In genomic region chr12:101743724-101744472, GRCh38 we compare ENCODE assay signal across 10 cellular contexts. TPM values are rescaled to one million over a fixed set of nuclear protein-coding genes. Genes with fewer than 3 reads are reported as not detected.
DNase-seq lines count a peak whose midpoint lies in the region; ATAC-seq and FAIRE-seq lines count a peak whose summit lies in the region.
"Had no signal": no experiment of that assay in that cellular context is flagged by ENCODE, and none has a peak within 500 bp of the region (broad histone marks: within the 10 kb centered on the region; RNA-seq: fewer than 3 reads in every experiment).

No MANE protein-coding gene starts in this region.

- peak overlapping the region in 1 of 2 donors; percentile 36 for H3K9ac ChIP-seq in mucosa of rectum (ENCODE audit: low read depth in 1 of 2, low read length in 2 of 2)

- H3K4me1 ChIP-seq in mucosa of rectum (ENCODE audit: control insufficient read depth in 2 of 2, insufficient read depth in 2 of 2, low read length in 2 of 2), result no peaks in the 10 kb centered on the region

- peaks cover 55 to 59% of the 10 kb centered on the region in 2 donors for H3K36me3 ChIP-seq in mucosa of rectum (ENCODE audit: control insufficient read depth in 2 of 2, insufficient read depth in 2 of 2, low read length in 2 of 2)

- FAIRE-seq in GM18507 (lab: Jason Lieb, UNC), result peak; percentile 96

- peak overlapping the region; percentile 28 to 49 for H3K27ac ChIP-seq in mucosa of rectum (ENCODE audit: low read depth in 2 of 2, low read length in 2 of 2)

- ATAC-seq in GM21526 (IDR thresholded peaks at IDR 0.05; ENCODE audit: low FRiP score, unreplicated experiment), result peak; percentile 92
- ATAC-seq in HG03520 (IDR thresholded peaks at IDR 0.05; ENCODE audit: unreplicated experiment), result peak; percentile 98

- H3K27me3 ChIP-seq in mucosa of rectum (ENCODE audit: control insufficient read depth in 2 of 2, insufficient read depth in 2 of 2, low read length in 2 of 2), result no peaks in the 10 kb centered on the region

- H3K9me3 ChIP-seq in mucosa of rectum (ENCODE audit: control insufficient read depth in 2 of 2, low read length in 2 of 2), result no peaks in the 10 kb centered on the region

- no peak overlapping the region for H3K4me3 ChIP-seq in mucosa of rectum (ENCODE audit: low read length in 2 of 2)
- H3K4me3 ChIP-seq: skin epidermis had no signal

- DNase-seq in GM18507 (ENCODE audit: extremely low spot score, insufficient read length, low read depth) (peak; percentile 4), hypothalamus (lab: John Stamatoyannopoulos, UW) (no peak), NCI-H2196 (lab: John Stamatoyannopoulos, UW; ENCODE audit: unreplicated experiment) (no peak), mesenteric fat pad (ENCODE audit: low spot score) (no peak), cardiac septum (ENCODE audit: low spot score) (no peak)

- intact Hi-C loops in cardiac septum (cut with DNase I), result no loop called here

RNA-seq across cellular contexts. Expression of gene SYCP3, which starts 4.6 kb away (rescaled TPM):
- not detected for total RNA-seq in mesenteric fat pad
- total RNA-seq in cardiac septum, result not detected
- total RNA-seq: HT1080 had no signal

RNA-seq across cellular contexts. Expression of gene CHPT1, which starts 46.5 kb away (rescaled TPM):
- total RNA-seq in mesenteric fat pad (63.3 TPM), cardiac septum (86.1 TPM)
